ENCODE assay signal across 17 cellular contexts in genomic region chr1:88742546-88742945, GRCh38. TPM values are rescaled to one million over a fixed set of nuclear protein-coding genes. Genes with fewer than 3 reads are reported as not detected.
A peak's percentile ranks its signal among the peaks of the same experiment; 100 is the strongest.
DNase-seq lines count a peak whose midpoint lies in the region; FAIRE-seq and TF ChIP-seq lines count a peak whose summit lies in the region.
"Had no signal": no experiment of that assay in that cellular context is flagged by ENCODE, and none has a peak within 500 bp of the region (broad histone marks: within the 10 kb centered on the region; RNA-seq: fewer than 3 reads in every experiment).

No MANE protein-coding gene starts in this region.

- TF ChIP-seq POLR2A in vagina (IDR thresholded peaks at IDR 0.05): no peak

- peaks cover 8% of the 10 kb centered on the region for H3K4me1 ChIP-seq in vagina

- TF ChIP-seq CTCF in choroid plexus epithelial cell (conservative IDR thresholded peaks at IDR 0.05; ENCODE audit: low read depth, low read length) (no peak), vagina (IDR thresholded peaks at IDR 0.05) (no peak)

- DNase-seq in RCC 7860 (ENCODE audit: low spot score) (no peak), choroid plexus epithelial cell (ENCODE audit: low read depth) (peak; percentile 68), iris pigment epithelial cell (ENCODE audit: low read depth) (peak; percentile 42), vagina (ENCODE audit: extremely low spot score in 2 of 2) (no peak), NCI-H345 treated with DMSO at 0.1 percent for 48 hours (lab: John Stamatoyannopoulos, UW; ENCODE audit: unreplicated experiment) (no peak), DMS114 treated with DMSO at 0.1 percent for 48 hours (lab: John Stamatoyannopoulos, UW; ENCODE audit: unreplicated experiment) (no peak)
- no peak for DNase-seq in activated naive CD4-positive, alpha-beta T cell treated with Interleukin-2 at 50 U/mL for 16 hours
- DNase-seq: ACHN; AML-193; CD4-positive, alpha-beta memory T cell; DMS53; DND-41; EL; H9 had no signal

- no peaks in the 10 kb centered on the region for H3K9me3 ChIP-seq in vagina

- H3K4me3 ChIP-seq in choroid plexus epithelial cell (ENCODE audit: low read depth, low read length): no peak overlapping the region
- H3K4me3 ChIP-seq in vagina: no peak overlapping the region
- H3K4me3 ChIP-seq: GM12878 had no signal

- peaks cover 0 to 7% of the 10 kb centered on the region in 2 donors for H3K36me3 ChIP-seq in vagina

- intact Hi-C loops in vagina (cut with DNase I): no loop called here

- H3K27me3 ChIP-seq in vagina: no peaks in the 10 kb centered on the region

- H3K27ac ChIP-seq in vagina: peak overlapping the region; percentile 26
- H3K27ac ChIP-seq: C4-2B had no signal

- FAIRE-seq in RCC 7860 (lab: Jason Lieb, UNC): peak; percentile 12
- FAIRE-seq: GM12878, H1 had no signal

RNA-seq across cellular contexts. Expression of gene PKN2, which starts 58.5 kb away (rescaled TPM):
- 38.3 TPM for total RNA-seq in vagina

Comparison
In these comparisons a context has a peak if more than half of its experiments do, and no peak if none do; other contexts are left out.
1. DNase-seq: peak in choroid plexus epithelial cell (single experiment) and iris pigment epithelial cell (single experiment); none in RCC 7860 (single experiment), vagina (0 of 2), NCI-H345 treated with DMSO at 0.1 percent for 48 hours (single experiment), activated naive CD4-positive, alpha-beta T cell treated with Interleukin-2 at 50 U/mL for 16 hours (single experiment) and DMS114 treated with DMSO at 0.1 percent for 48 hours (single experiment).